8 cellular contexts compared by ENCODE assay signal in the genomic region with DNA sequence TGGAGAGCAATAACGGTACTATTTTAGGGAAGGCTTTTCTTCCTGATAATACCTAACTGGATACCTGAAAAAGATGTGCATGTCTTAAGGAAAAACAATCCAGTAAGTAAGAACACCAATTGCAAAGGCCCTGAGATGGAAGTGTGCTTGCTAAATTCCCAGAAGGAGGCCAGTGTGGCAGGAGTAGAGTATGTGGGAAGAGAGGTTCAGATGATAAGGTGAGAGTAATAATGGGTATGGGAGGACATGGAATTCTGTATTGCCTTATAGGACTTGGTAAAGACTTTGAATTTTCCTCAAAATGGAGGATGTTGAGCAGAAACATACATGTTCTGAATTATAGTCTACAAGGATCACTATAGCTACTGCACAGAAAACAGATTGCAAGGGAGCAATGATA.
"Had no signal": no experiment of that assay in that cellular context is flagged by ENCODE, and none has a peak within 500 bp of the region (broad histone marks: within the 10 kb centered on the region; RNA-seq: fewer than 3 reads in every experiment).

No MANE protein-coding gene starts in this region.

- H3K4me3 ChIP-seq: K562 had no signal

- H3K9ac ChIP-seq: KMS-11 had no signal

- H3K4me3 Mint-ChIP-seq: IgD-negative memory B cell had no signal

- H3K27ac ChIP-seq: HL-60, KMS-11 had no signal

- DNase-seq: IMR-90, KBM-7, KG1 had no signal

- ATAC-seq: K562 had no signal

- H3K27me3 Mint-ChIP-seq: IgD-negative memory B cell had no signal

- H3K4me2 ChIP-seq: KMS-11 had no signal

- FAIRE-seq: HTR-8/SVneo, K562 had no signal
